In genomic region chr11:61946894-61947293, GRCh38 we compare ENCODE assay signal across 7 cellular contexts. TPM values are rescaled to one million over a fixed set of nuclear protein-coding genes. Genes with fewer than 3 reads are reported as not detected.
"Had no signal": no experiment of that assay in that cellular context is flagged by ENCODE, and none has a peak within 500 bp of the region (broad histone marks: within the 10 kb centered on the region; RNA-seq: fewer than 3 reads in every experiment).

No MANE protein-coding gene starts in this region.

- H3K4me3 Mint-ChIP-seq: activated CD4-positive, alpha-beta T cell treated with anti-CD3 and anti-CD28 coated beads, Interleukin-2, amount 10 ng/mL, durations not matched to agents 7 days and 5 days; activated naive CD8-positive, alpha-beta T cell treated with anti-CD3 and anti-CD28 coated beads for 36 hours had no signal

- H3K4me1 Mint-ChIP-seq: activated CD4-positive, alpha-beta T cell treated with anti-CD3 and anti-CD28 coated beads, Interleukin-2, amount 10 ng/mL, durations not matched to agents 7 days and 5 days had no signal

- H3K79me2 ChIP-seq: hepatocyte had no signal

- H3K9me3 Mint-ChIP-seq: activated CD4-positive, alpha-beta T cell treated with anti-CD3 and anti-CD28 coated beads, Interleukin-2, amount 10 ng/mL, durations not matched to agents 7 days and 5 days; activated naive CD8-positive, alpha-beta T cell treated with anti-CD3 and anti-CD28 coated beads for 36 hours had no signal

- H3K4me3 ChIP-seq: hepatocyte, psoas muscle, thyroid gland, uterus had no signal

- H3K27ac Mint-ChIP-seq: activated CD4-positive, alpha-beta T cell treated with anti-CD3 and anti-CD28 coated beads, Interleukin-2, amount 10 ng/mL, durations not matched to agents 7 days and 5 days; activated naive CD8-positive, alpha-beta T cell treated with anti-CD3 and anti-CD28 coated beads for 36 hours had no signal

- H3K36me3 ChIP-seq: thyroid gland, uterus had no signal

- H3K27me3 ChIP-seq: hepatocyte, thyroid gland, uterus had no signal

- H3K9me3 ChIP-seq: psoas muscle, thyroid gland, uterus had no signal

- H3K4me2 ChIP-seq: hepatocyte had no signal

- H2AFZ ChIP-seq: hepatocyte had no signal

- H3K4me1 ChIP-seq: psoas muscle had no signal

- H3K27ac ChIP-seq: hepatocyte, psoas muscle, thyroid gland had no signal

- H3K36me3 Mint-ChIP-seq: activated naive CD8-positive, alpha-beta T cell treated with anti-CD3 and anti-CD28 coated beads for 36 hours had no signal

RNA-seq across cellular contexts. Expression of gene BEST1, which starts 3.3 kb away (rescaled TPM):
- total RNA-seq: activated CD4-positive, alpha-beta T cell treated with anti-CD3 and anti-CD28 coated beads, Interleukin-2, amount 10 ng/mL, durations not matched to agents 7 days and 5 days; T-helper 2 cell treated with Interferon-gamma antibody and Interleukin-4, amounts not matched to agents 100 ng/mL and 5 ng/mL, for 36 hours had no signal

RNA-seq across cellular contexts. Expression of gene RAB3IL1, which starts 29.5 kb away (rescaled TPM):
- total RNA-seq: activated CD4-positive, alpha-beta T cell treated with anti-CD3 and anti-CD28 coated beads, Interleukin-2, amount 10 ng/mL, durations not matched to agents 7 days and 5 days; activated naive CD8-positive, alpha-beta T cell treated with anti-CD3 and anti-CD28 coated beads for 36 hours; T-helper 2 cell treated with Interferon-gamma antibody and Interleukin-4, amounts not matched to agents 100 ng/mL and 5 ng/mL, for 36 hours had no signal
